Comparison of ENCODE assay signal across 23 cellular contexts in the genomic region with DNA sequence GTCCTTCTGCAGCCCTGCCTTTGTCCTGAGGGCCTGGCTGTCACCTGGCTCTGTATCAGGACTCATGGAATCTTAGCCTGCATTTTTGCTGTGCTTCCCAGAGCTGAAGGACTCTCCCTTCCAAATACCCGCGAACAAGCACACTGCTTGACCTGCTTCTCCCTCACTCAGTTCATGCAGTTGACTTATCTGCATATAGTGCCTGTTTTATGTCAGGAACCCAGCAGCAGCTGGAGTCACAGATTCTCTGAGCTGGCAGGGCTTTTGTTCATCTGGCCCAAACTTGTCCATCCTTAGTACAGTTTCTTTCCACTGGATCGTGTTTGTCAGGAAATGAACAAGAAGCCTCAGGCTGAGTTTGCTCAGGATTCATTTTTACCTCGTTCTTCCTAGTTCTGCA.
A peak's percentile ranks its signal among the peaks of the same experiment; 100 is the strongest.
DNase-seq lines count a peak whose midpoint lies in the region; ATAC-seq lines count a peak whose summit lies in the region.
"Had no signal": no experiment of that assay in that cellular context is flagged by ENCODE, and none has a peak within 500 bp of the region (broad histone marks: within the 10 kb centered on the region; RNA-seq: fewer than 3 reads in every experiment).

No MANE protein-coding gene starts in this region.

- H3K27me3 ChIP-seq in BLaER1 = no peaks in the 10 kb centered on the region
- no peaks in the 10 kb centered on the region for H3K27me3 ChIP-seq in esophagus (ENCODE audit: control insufficient read depth in 1 of 2, insufficient read depth in 2 of 2, low read length in 2 of 2)
- H3K27me3 ChIP-seq: brain microvascular endothelial cell, heart left ventricle had no signal

- no peak for ATAC-seq in activated T-helper 17 cell treated with anti-CD3 and anti-CD28 coated beads, Interleukin-2, amount 50 U/mL, for 72 hours (replicated peaks)
- ATAC-seq in GM21367 (IDR thresholded peaks at IDR 0.05; ENCODE audit: unreplicated experiment) = no peak
- ATAC-seq in stimulated activated naive CD8-positive, alpha-beta T cell treated with anti-CD3 and anti-CD28 coated beads, Interleukin-15, amount 100 ng/mL, for 72 hours = no peak
- ATAC-seq: CD8-positive, alpha-beta T cell had no signal

- H3K36me3 ChIP-seq in BLaER1 (no peaks in the 10 kb centered on the region; the same call in 1 of the 2 replicates), esophagus (ENCODE audit: control insufficient read depth in 2 of 2, insufficient read depth in 2 of 2, low read length in 1 of 2) (no peaks in the 10 kb centered on the region)
- H3K36me3 ChIP-seq: brain microvascular endothelial cell, heart left ventricle had no signal

- peaks cover 8% of the 10 kb centered on the region for H3K9me3 ChIP-seq in BLaER1
- no peaks in the 10 kb centered on the region for H3K9me3 ChIP-seq in esophagus (ENCODE audit: control insufficient read depth in 2 of 2, insufficient read depth in 1 of 2, low read depth in 1 of 2, low read length in 1 of 2)
- H3K9me3 ChIP-seq: heart left ventricle had no signal

- no peaks in the 10 kb centered on the region for H4K20me1 ChIP-seq in BLaER1

- no peak overlapping the region for H3K4me2 ChIP-seq in BLaER1
- H3K4me2 ChIP-seq: PC-9 had no signal

- H3K36me3 Mint-ChIP-seq in activated T-helper 17 cell treated with anti-CD3 and anti-CD28 coated beads, Interleukin-2, amount 50 U/mL, for 72 hours (ENCODE audit: low read depth) = no peaks in the 10 kb centered on the region
- H3K36me3 Mint-ChIP-seq: CD8-positive, alpha-beta T cell had no signal

- WGBS in esophagus, 2 donors = 32 to 43% methylated on average over 4 of the region's 4 CpGs

- no peaks in the 10 kb centered on the region for H3K9me3 Mint-ChIP-seq in activated T-helper 17 cell treated with anti-CD3 and anti-CD28 coated beads, Interleukin-2, amount 50 U/mL, for 72 hours
- H3K9me3 Mint-ChIP-seq in stimulated activated naive CD8-positive, alpha-beta T cell treated with anti-CD3 and anti-CD28 coated beads, Interleukin-15, amount 100 ng/mL, for 72 hours = peaks cover 0 to 3% of the 10 kb centered on the region in 2 donors
- H3K9me3 Mint-ChIP-seq: activated T-helper 2 cell treated with anti-CD3 and anti-CD28 coated beads, Interferon-gamma antibody, Interleukin-2, Interleukin-4, amounts not matched to agents 10 μg/mL and 5 μg/mL and 100 μg/mL, durations not matched to agents 14 hours and 24 hours and 36 hours; CD8-positive, alpha-beta T cell; HFFc6 had no signal

- no peak overlapping the region for H3K4me3 ChIP-seq in BLaER1
- no peak overlapping the region for H3K4me3 ChIP-seq in esophagus (ENCODE audit: low read depth in 1 of 2, low read length in 2 of 2)
- H3K4me3 ChIP-seq: heart left ventricle, PC-9 had no signal

- peak; percentile 65 for DNase-seq in NCI-H1694 treated with DMSO at 0.1 percent for 48 hours (lab: John Stamatoyannopoulos, UW)
- peak; percentile 36 for DNase-seq in mucosa of gallbladder (ENCODE audit: low spot score)
- DNase-seq in GM03348 (ENCODE audit: low spot score) = no peak
- no peak for DNase-seq in stimulated activated naive CD8-positive, alpha-beta T cell treated with anti-CD3 and anti-CD28 coated beads, Interleukin-15, amount 100 ng/mL, for 72 hours
- DNase-seq: activated CD4-positive, alpha-beta T cell treated with anti-CD3 and anti-CD28 coated beads for 4 hours; brain microvascular endothelial cell; CD8-positive, alpha-beta T cell; dermis blood vessel endothelial cell; DMS79 treated with DMSO at 0.1 percent for 48 hours; heart left ventricle; HFFc6; KG1; NCI-H2029; NCI-H345; PC-9; small intestine; stimulated activated CD4-positive, alpha-beta T cell treated with anti-CD3 and anti-CD28 coated beads, Interleukin-2, amount 100 ng/mL, for 48 hours had no signal

- H3K27ac ChIP-seq in BLaER1 (no peak overlapping the region), esophagus (ENCODE audit: low read depth in 2 of 2, low read length in 1 of 2) (peak overlapping the region; percentile 65 to 80)
- H3K27ac ChIP-seq: brain microvascular endothelial cell, parathyroid adenoma, PC-9 had no signal

- peaks cover 7% of the 10 kb centered on the region for H3K4me1 Mint-ChIP-seq in activated T-helper 17 cell treated with anti-CD3 and anti-CD28 coated beads, Interleukin-2, amount 50 U/mL, for 72 hours
- peaks cover 16% of the 10 kb centered on the region for H3K4me1 Mint-ChIP-seq in stimulated activated naive CD8-positive, alpha-beta T cell treated with anti-CD3 and anti-CD28 coated beads, Interleukin-15, amount 100 ng/mL, for 72 hours

- H3K9ac ChIP-seq in BLaER1 = 0 out of 2 replicates have a peak overlapping the region, but pooled peaks have one; percentile 2
- H3K9ac ChIP-seq: parathyroid adenoma had no signal

- H3K4me1 ChIP-seq in BLaER1 (peaks cover 81% of the 10 kb centered on the region), esophagus (ENCODE audit: control insufficient read depth in 2 of 2, insufficient read depth in 2 of 2, low read length in 1 of 2) (peaks cover 0 to 21% of the 10 kb centered on the region in 2 donors)
- H3K4me1 ChIP-seq: parathyroid adenoma had no signal

- H3K27me3 Mint-ChIP-seq in activated T-helper 17 cell treated with anti-CD3 and anti-CD28 coated beads, Interleukin-2, amount 50 U/mL, for 72 hours = no peaks in the 10 kb centered on the region
- H3K27me3 Mint-ChIP-seq in stimulated activated naive CD8-positive, alpha-beta T cell treated with anti-CD3 and anti-CD28 coated beads, Interleukin-15, amount 100 ng/mL, for 72 hours = no peaks in the 10 kb centered on the region

- no peak overlapping the region for H3K27ac Mint-ChIP-seq in activated T-helper 17 cell treated with anti-CD3 and anti-CD28 coated beads, Interleukin-2, amount 50 U/mL, for 72 hours
- no peak overlapping the region for H3K27ac Mint-ChIP-seq in stimulated activated naive CD8-positive, alpha-beta T cell treated with anti-CD3 and anti-CD28 coated beads, Interleukin-15, amount 100 ng/mL, for 72 hours
- H3K27ac Mint-ChIP-seq: activated T-helper 2 cell treated with anti-CD3 and anti-CD28 coated beads, Interferon-gamma antibody, Interleukin-2, Interleukin-4, amounts not matched to agents 10 μg/mL and 5 μg/mL and 100 μg/mL, durations not matched to agents 14 hours and 24 hours and 36 hours; CD8-positive, alpha-beta T cell; HFFc6 had no signal

- no peak overlapping the region for H3K4me3 Mint-ChIP-seq in activated T-helper 17 cell treated with anti-CD3 and anti-CD28 coated beads, Interleukin-2, amount 50 U/mL, for 72 hours
- H3K4me3 Mint-ChIP-seq in stimulated activated naive CD8-positive, alpha-beta T cell treated with anti-CD3 and anti-CD28 coated beads, Interleukin-15, amount 100 ng/mL, for 72 hours = no peak overlapping the region
- H3K4me3 Mint-ChIP-seq: CD8-positive, alpha-beta T cell; HFFc6 had no signal

Comparison
In these comparisons a context has a peak if more than half of its experiments do, and no peak if none do; other contexts are left out.
1. DNase-seq: peak in NCI-H1694 treated with DMSO at 0.1 percent for 48 hours (single experiment) and mucosa of gallbladder (single experiment); none in GM03348 (single experiment) and stimulated activated naive CD8-positive, alpha-beta T cell treated with anti-CD3 and anti-CD28 coated beads, Interleukin-15, amount 100 ng/mL, for 72 hours (0 of 2).